ENCODE assay signal across 22 cellular contexts in the genomic region with DNA sequence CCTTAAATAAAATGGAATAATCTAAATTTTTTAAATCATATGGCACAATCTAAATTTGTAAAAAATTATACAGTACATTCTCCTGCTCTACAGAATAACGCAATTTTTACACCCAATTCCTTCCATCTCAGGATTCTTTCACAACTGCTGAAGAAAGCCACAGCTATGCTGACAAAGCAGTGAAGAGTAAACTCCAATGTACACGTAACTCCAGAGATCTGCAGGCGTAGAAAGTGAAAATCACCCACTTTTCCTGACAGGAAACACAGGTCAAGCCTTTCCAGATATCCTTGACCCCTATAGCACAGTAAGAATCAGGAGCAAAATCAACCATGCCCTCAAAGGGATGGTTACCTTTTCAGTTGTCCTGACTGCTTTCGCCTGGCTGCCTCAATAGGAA. TPM values are rescaled to one million over a fixed set of nuclear protein-coding genes. Genes with fewer than 3 reads are reported as not detected.
A peak's percentile ranks its signal among the peaks of the same experiment; 100 is the strongest.
DNase-seq lines count a peak whose midpoint lies in the region; ATAC-seq and TF ChIP-seq lines count a peak whose summit lies in the region.
"Had no signal": no experiment of that assay in that cellular context is flagged by ENCODE, and none has a peak within 500 bp of the region (broad histone marks: within the 10 kb centered on the region; RNA-seq: fewer than 3 reads in every experiment).

No MANE protein-coding gene starts in this region.

- no peak overlapping the region for H4K8ac ChIP-seq in mesenchymal stem cell (ENCODE audit: low read length)

- no peak overlapping the region for H2BK5ac ChIP-seq in mesenchymal stem cell (ENCODE audit: low read depth, low read length, poor library complexity, severe bottlenecking)

- H2BK12ac ChIP-seq in mesenchymal stem cell (ENCODE audit: low read length in 2 of 2), result no peak overlapping the region

- H3K4me3 ChIP-seq in A673 (ENCODE audit: low read depth, low read length, poor library complexity, severe bottlenecking), result no peak overlapping the region
- H3K4me3 ChIP-seq in SJCRH30, result no peak overlapping the region
- H3K4me3 ChIP-seq in epithelial cell of proximal tubule (ENCODE audit: low read depth, low read length), result peak overlapping the region; percentile 45
- H3K4me3 ChIP-seq in mesenchymal stem cell (ENCODE audit: insufficient read depth in 1 of 2, low read depth in 1 of 2, low read length in 2 of 2), result no peak overlapping the region
- H3K4me3 ChIP-seq: BLaER1, GM12878, GM23248 had no signal

- no peak overlapping the region for H3K9ac ChIP-seq in mesenchymal stem cell (ENCODE audit: low read length)
- H3K9ac ChIP-seq: BLaER1, GM23248 had no signal

- DNase-seq in A673 (ENCODE audit: low spot score) (peak; percentile 9), SJCRH30 (peak in 1 of 2 experiments; percentile 41), epithelial cell of proximal tubule (ENCODE audit: low read depth) (no peak), mesenchymal stem cell (peak; percentile 75), NCI-H2171 treated with DMSO at 0.1 percent for 48 hours (lab: John Stamatoyannopoulos, UW) (no peak), superior temporal gyrus (ENCODE audit: extremely low spot score) (no peak)
- DNase-seq: Calu3; CD4-positive, alpha-beta memory T cell; DMS53; EL; GM23248; HCEC 1CT; NCI-H1092 treated with DMSO at 0.1 percent for 48 hours; NCI-H146; NCI-H2227 treated with DMSO at 0.1 percent for 48 hours; NCI-H510A treated with DMSO at 0.1 percent for 48 hours; NCI-H82; OCI-M1; SHP77 treated with DMSO at 0.1 percent for 48 hours had no signal

- no peaks in the 10 kb centered on the region for H3K36me3 ChIP-seq in A673 (ENCODE audit: insufficient read depth, low read length, poor library complexity, severe bottlenecking)
- H3K36me3 ChIP-seq in SJCRH30, result peaks cover 39% of the 10 kb centered on the region
- H3K36me3 ChIP-seq in mesenchymal stem cell (ENCODE audit: control insufficient read depth in 1 of 2, insufficient read depth in 2 of 2, low read depth in 1 of 2, low read length in 2 of 2), result no peaks in the 10 kb centered on the region
- H3K36me3 ChIP-seq: BLaER1 had no signal

- H3K4me1 ChIP-seq in A673 (ENCODE audit: insufficient read depth, low read length, poor library complexity, severe bottlenecking) (peaks cover 42% of the 10 kb centered on the region), SJCRH30 (peaks cover 54% of the 10 kb centered on the region), mesenchymal stem cell (ENCODE audit: control insufficient read depth, insufficient read depth, low read depth, low read length) (no peaks in the 10 kb centered on the region)
- H3K4me1 ChIP-seq: BLaER1 had no signal

- H3K79me1 ChIP-seq in mesenchymal stem cell (replicated peaks; ENCODE audit: low read length, poor library complexity, severe bottlenecking), result no peaks in the 10 kb centered on the region

- no TSS peak for BruUV-seq in A673 (replicated peaks; lab: Mats Ljungman, UMichigan)

- no peak overlapping the region for H3K27ac ChIP-seq in A673 (ENCODE audit: low read depth, low read length, poor library complexity, severe bottlenecking)
- H3K27ac ChIP-seq in SJCRH30, result peak overlapping the region; percentile 91
- peak overlapping the region; percentile 1 for H3K27ac ChIP-seq in mesenchymal stem cell (ENCODE audit: low read length, poor library complexity, severe bottlenecking)
- H3K27ac ChIP-seq: BLaER1, GM23248 had no signal

- H2BK120ac ChIP-seq in mesenchymal stem cell (ENCODE audit: low read depth, low read length), result no peak overlapping the region

- CTCF ChIA-PET in A673 (lab: Charles Lee), result no interaction called here

- H3K4me2 ChIP-seq in mesenchymal stem cell (ENCODE audit: low read length, poor library complexity, severe bottlenecking), result peak overlapping the region; percentile 0
- H3K4me2 ChIP-seq: BLaER1 had no signal

- no peak overlapping the region for H2AFZ ChIP-seq in mesenchymal stem cell (ENCODE audit: low read depth, low read length)
- H2AFZ ChIP-seq: GM23248 had no signal

- H3K27me3 ChIP-seq in A673 (replicated peaks; ENCODE audit: insufficient read depth, low read depth, low read length, poor library complexity), result no peaks in the 10 kb centered on the region
- H3K27me3 ChIP-seq in SJCRH30, result no peaks in the 10 kb centered on the region
- H3K27me3 ChIP-seq in mesenchymal stem cell (ENCODE audit: control insufficient read depth in 1 of 2, insufficient read depth in 1 of 2, low read length in 2 of 2), result no peaks in the 10 kb centered on the region
- H3K27me3 ChIP-seq: BLaER1 had no signal

- no peak overlapping the region for H3K14ac ChIP-seq in mesenchymal stem cell (ENCODE audit: low read length in 2 of 2)

- no peak for ATAC-seq in GM19397 (IDR thresholded peaks at IDR 0.05; ENCODE audit: unreplicated experiment)
- ATAC-seq: GM12878 had no signal

- TF ChIP-seq CTCF in A673 (conservative IDR thresholded peaks at IDR 0.05; ENCODE audit: low read depth, low read length) (no peak), epithelial cell of proximal tubule (conservative IDR thresholded peaks at IDR 0.05; ENCODE audit: low read depth, low read length) (no peak)

- no peak overlapping the region for H3K4ac ChIP-seq in mesenchymal stem cell (ENCODE audit: low read depth in 1 of 2, low read length in 2 of 2)

- H2AK5ac ChIP-seq in mesenchymal stem cell (ENCODE audit: low read length, severe bottlenecking), result no peak overlapping the region

- H3K9me3 ChIP-seq in A673 (ENCODE audit: low read depth, low read length, poor library complexity, severe bottlenecking), result no peaks in the 10 kb centered on the region
- 0 out of 2 replicates have a peak, but pooled peaks cover 4% of the 10 kb centered on the region for H3K9me3 ChIP-seq in SJCRH30 (replicated peaks)
- no peaks in the 10 kb centered on the region for H3K9me3 ChIP-seq in mesenchymal stem cell (ENCODE audit: control insufficient read depth, low read length)
- H3K9me3 ChIP-seq: BLaER1 had no signal

- H3K18ac ChIP-seq in mesenchymal stem cell (ENCODE audit: low read depth in 1 of 2, low read length in 2 of 2), result no peak overlapping the region

- no peak overlapping the region for H3K23ac ChIP-seq in mesenchymal stem cell (ENCODE audit: low read length in 2 of 2)

- POLR2A ChIA-PET in A673 (lab: Charles Lee; ENCODE audit: low non-redundant PET), result no interaction called here

- H4K91ac ChIP-seq in mesenchymal stem cell (ENCODE audit: low read length), result no peak overlapping the region

- H2BK15ac ChIP-seq in mesenchymal stem cell (ENCODE audit: low read depth, poor library complexity, severe bottlenecking), result no peak overlapping the region

- intact Hi-C loops in A673 (cut with micrococcal nuclease; ENCODE audit: unreplicated experiment), result no loop called here

- WGBS in mesenchymal stem cell, result 36% methylated on average over 4 of the region's 4 CpGs

RNA-seq across cellular contexts. Expression of gene EPHA7, which starts 27.4 kb away (rescaled TPM):
- total RNA-seq in A673 (2021) (8.4 and 10.7 TPM in 2 replicates), epithelial cell of proximal tubule (0.40 and 1.0 TPM in 2 replicates)
- 75.3 and 89.0 TPM in 2 replicates for total RNA-seq in SJCRH30 (2014; rRNA removed; shearing (Covaris generic))
- polyA plus RNA-seq in mesenchymal stem cell (2013, experiment 1 of 2), result 2.3 TPM
- polyA plus RNA-seq in mesenchymal stem cell (2013, experiment 2 of 2), result 2.2 TPM
- total RNA-seq: CD4-positive, alpha-beta memory T cell; GM12878; GM23248 had no signal
- polyA plus RNA-seq: CD4-positive, alpha-beta memory T cell; GM12878; GM23248 had no signal

Comparison
In these comparisons a context has a peak if more than half of its experiments do, and no peak if none do; other contexts are left out.
1. DNase-seq: peak in A673 (single experiment) and mesenchymal stem cell (single experiment); none in epithelial cell of proximal tubule (single experiment), NCI-H2171 treated with DMSO at 0.1 percent for 48 hours (single experiment) and superior temporal gyrus (single experiment).